ENCODE assay signal across 1 cellular context in the genomic region with DNA sequence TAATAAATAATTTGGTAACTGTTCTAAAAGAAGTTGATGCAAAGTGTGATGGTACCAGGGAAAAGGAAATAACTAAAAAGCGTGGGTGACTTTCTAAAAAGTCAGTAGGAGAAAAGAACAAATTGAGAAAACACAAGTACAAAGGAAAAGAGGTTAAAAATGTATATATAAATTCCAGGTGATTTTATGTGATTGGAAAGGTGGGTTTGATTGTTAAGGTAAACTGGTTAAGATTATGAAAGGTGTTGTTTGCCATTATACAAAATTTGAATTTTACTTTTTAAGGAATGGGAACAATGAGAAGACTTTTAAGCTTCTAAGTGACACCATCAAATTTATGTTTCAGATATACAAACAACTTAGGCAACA.
TF ChIP-seq lines count a peak whose summit lies in the region.

No MANE protein-coding gene starts in this region.

TF ChIP-seq in GM12891, 5 proteins besides CTCF, POLR2A, EP300 and RAD21:
- TF ChIP-seq SPI1 (IDR thresholded peaks at IDR 0.05; ENCODE audit: low read depth, low read length) = no peak
- TF ChIP-seq POLR2AphosphoS5 (IDR thresholded peaks at IDR 0.05; ENCODE audit: low read depth, low read length) = no peak
- TF ChIP-seq TAF1 (IDR thresholded peaks at IDR 0.05; ENCODE audit: low read depth, low read length) = no peak
- TF ChIP-seq POU2F2 (IDR thresholded peaks at IDR 0.05; ENCODE audit: low read depth, low read length) = no peak
- TF ChIP-seq PAX5 (IDR thresholded peaks at IDR 0.05; ENCODE audit: insufficient read depth, low read length, severe bottlenecking) = no peak
TF ChIP-seq in GM12891: peak in this region for 0.
